ENCODE assay signal across 15 cellular contexts in genomic region chr1:24911651-24912144, GRCh38. TPM values are rescaled to one million over a fixed set of nuclear protein-coding genes. Genes with fewer than 3 reads are reported as not detected.
DNase-seq lines count a peak whose midpoint lies in the region; ATAC-seq and TF ChIP-seq lines count a peak whose summit lies in the region.
"Had no signal": no experiment of that assay in that cellular context is flagged by ENCODE, and none has a peak within 500 bp of the region (broad histone marks: within the 10 kb centered on the region; RNA-seq: fewer than 3 reads in every experiment).

No MANE protein-coding gene starts in this region.

- ATAC-seq in GM21381 (IDR thresholded peaks at IDR 0.05; ENCODE audit: unreplicated experiment) (no peak), left lobe of liver (no peak)
- ATAC-seq: body of pancreas, Panc1, sciatic nerve had no signal

- no peaks in the 10 kb centered on the region for H3K27me3 ChIP-seq in SJSA1 (replicated peaks)
- no peaks in the 10 kb centered on the region for H3K27me3 ChIP-seq in effector memory CD4-positive, alpha-beta T cell (replicated peaks; ENCODE audit: control insufficient read depth, insufficient read depth, low read length, poor library complexity, severe bottlenecking)
- H3K27me3 ChIP-seq: body of pancreas had no signal

- peak; percentile 2 for TF ChIP-seq POLR2A in GM15510 (IDR thresholded peaks at IDR 0.05; ENCODE audit: borderline replicate concordance, extremely low read depth, insufficient read length)

- no peak for DNase-seq in SJSA1 (ENCODE audit: low read depth in 1 of 2, low spot score in 2 of 2)
- no peak for DNase-seq in effector memory CD4-positive, alpha-beta T cell
- DNase-seq in putamen (ENCODE audit: low spot score) = peak; percentile 11
- DNase-seq in NCI-H1417 (lab: John Stamatoyannopoulos, UW) = no peak
- DNase-seq in left lobe of liver (ENCODE audit: low spot score) = no peak
- DNase-seq: endodermal cell, naive B cell, NCI-H1105 treated with DMSO at 0.1 percent for 48 hours had no signal

- H3K36me3 ChIP-seq in SJSA1 = peaks cover 67% of the 10 kb centered on the region
- H3K36me3 ChIP-seq in effector memory CD4-positive, alpha-beta T cell (ENCODE audit: control insufficient read depth, insufficient read depth, low read length) = peaks cover 76% of the 10 kb centered on the region
- H3K36me3 ChIP-seq: thoracic aorta had no signal

- H3K4me1 ChIP-seq in SJSA1 (replicated peaks) = peaks cover 62% of the 10 kb centered on the region
- H3K4me1 ChIP-seq in effector memory CD4-positive, alpha-beta T cell (ENCODE audit: control insufficient read depth, insufficient read depth, low read length, poor library complexity, severe bottlenecking) = peaks cover 44% of the 10 kb centered on the region
- H3K4me1 ChIP-seq: body of pancreas had no signal

- peak overlapping the region; percentile 38 for H3K27ac ChIP-seq in SJSA1
- H3K27ac ChIP-seq in effector memory CD4-positive, alpha-beta T cell (ENCODE audit: insufficient read depth, low read length, poor library complexity, severe bottlenecking) = peak overlapping the region; percentile 83
- H3K27ac ChIP-seq: body of pancreas had no signal

- H3K4me3 ChIP-seq in SJSA1 = no peak overlapping the region
- H3K4me3 ChIP-seq in effector memory CD4-positive, alpha-beta T cell (ENCODE audit: insufficient read depth, low read depth, low read length, poor library complexity, severe bottlenecking) = no peak overlapping the region
- H3K4me3 ChIP-seq: body of pancreas, thoracic aorta had no signal

- H3K9me3 ChIP-seq in SJSA1 (replicated peaks) = no peaks in the 10 kb centered on the region
- H3K9me3 ChIP-seq in effector memory CD4-positive, alpha-beta T cell (ENCODE audit: control insufficient read depth, low read length) = no peaks in the 10 kb centered on the region
- H3K9me3 ChIP-seq: body of pancreas, thoracic aorta had no signal

RNA-seq across cellular contexts. Expression of gene RUNX3, which starts 18.4 kb away (rescaled TPM):
- 7.3 and 8.8 TPM in 2 replicates for total RNA-seq in SJSA1 (2014; rRNA removed; shearing (Covaris generic))
- total RNA-seq in left lobe of liver = 0.86 TPM
- total RNA-seq: NCI-H460 had no signal
